In genomic region chr10:95531041-95531809, GRCh38 we compare ENCODE assay signal across 1 cellular context.
TF ChIP-seq lines count a peak whose summit lies in the region.

No MANE protein-coding gene starts in this region.

TF ChIP-seq in H1, 55 proteins besides CTCF, POLR2A, EP300 and RAD21:
- TF ChIP-seq FOSL1 (IDR thresholded peaks at IDR 0.05; ENCODE audit: insufficient read depth, low read depth, low read length): no peak
- TF ChIP-seq TAF1 (IDR thresholded peaks at IDR 0.05; ENCODE audit: low read depth, low read length): no peak
- no peak for TF ChIP-seq CEBPB (IDR thresholded peaks at IDR 0.05; ENCODE audit: low read depth, low read length)
- TF ChIP-seq CHD7 (IDR thresholded peaks at IDR 0.05; ENCODE audit: insufficient replicate concordance, low read length): no peak
- no peak for TF ChIP-seq KDM5A (IDR thresholded peaks at IDR 0.05; ENCODE audit: low read length)
- no peak for TF ChIP-seq HDAC6 (IDR thresholded peaks at IDR 0.05; ENCODE audit: low read depth, low read length)
- TF ChIP-seq GABPA (IDR thresholded peaks at IDR 0.05; ENCODE audit: borderline replicate concordance, insufficient read depth, low read length): no peak
- TF ChIP-seq USF2 (IDR thresholded peaks at IDR 0.05; ENCODE audit: low read length): no peak
- TF ChIP-seq EGR1 (IDR thresholded peaks at IDR 0.05; ENCODE audit: borderline replicate concordance, low read depth, low read length): no peak
